ENCODE assay signal across 8 cellular contexts in the genomic region with DNA sequence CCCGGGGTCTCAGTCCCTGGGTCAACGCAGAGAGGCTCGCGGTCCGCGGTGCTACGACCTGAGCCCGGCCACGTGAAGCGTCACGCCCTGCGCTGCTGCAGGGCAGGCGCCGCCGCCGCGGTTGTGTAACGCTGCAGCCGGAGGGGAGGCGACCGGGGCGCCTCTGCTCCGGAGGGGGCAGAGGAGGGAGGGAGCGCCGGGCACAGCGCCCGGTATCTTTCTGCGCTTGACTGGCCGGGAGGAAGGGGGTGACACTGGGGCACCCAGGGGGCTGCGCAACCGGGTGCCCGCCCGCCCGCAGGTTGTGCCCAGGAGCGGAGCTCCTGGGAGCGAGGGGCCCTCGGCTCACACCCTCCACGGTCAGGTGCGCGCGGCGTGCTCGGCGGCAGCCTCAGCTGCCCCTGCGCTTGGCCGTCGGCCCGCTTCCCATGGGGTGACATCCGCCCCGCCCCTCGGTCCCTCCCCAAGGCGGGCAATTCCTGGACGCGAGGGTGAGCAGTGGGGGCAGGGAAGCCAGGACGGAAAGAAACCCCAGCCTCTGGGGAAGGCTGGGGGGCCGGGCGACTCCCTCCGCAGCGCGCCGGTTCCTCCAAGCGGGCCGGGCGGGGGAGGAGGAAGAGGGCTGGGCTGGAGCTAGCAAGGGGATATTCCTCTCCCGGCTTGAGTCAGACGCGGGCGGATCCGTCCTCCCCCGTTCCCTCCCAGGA. TPM values are rescaled to one million over a fixed set of nuclear protein-coding genes. Genes with fewer than 3 reads are reported as not detected.
A peak's percentile ranks its signal among the peaks of the same experiment; 100 is the strongest.
DNase-seq lines count a peak whose midpoint lies in the region; ATAC-seq and TF ChIP-seq lines count a peak whose summit lies in the region.

No MANE protein-coding gene starts in this region.

- H3K36me3 ChIP-seq in duodenal mucosa (ENCODE audit: control insufficient read depth in 1 of 2, insufficient read depth in 2 of 2, low read length in 2 of 2) (peaks cover 18 to 21% of the 10 kb centered on the region in 2 donors), lower lobe of right lung (peaks cover 12% of the 10 kb centered on the region)

- DNase-seq in AML-193 (lab: John Stamatoyannopoulos, UW) (peak; percentile 97 to 98), NCI-H510A (lab: John Stamatoyannopoulos, UW) (peak; percentile 51), lower lobe of right lung (peak; percentile 99)
- peak; percentile 44 to 87 for DNase-seq in activated CD4-positive, alpha-beta T cell treated with anti-CD3 and anti-CD28 coated beads, Interleukin-2, amount 50 U/mL, for 4 hours
- peak in 2 of 3 donors; percentile 31 to 36 for DNase-seq in stimulated activated CD4-positive, alpha-beta T cell treated with anti-CD3 and anti-CD28 coated beads, TNF-alpha, amount 100 ng/mL, for 1 hour (ENCODE audit: low read depth in 3 of 3, low spot score in 1 of 3)

- no peaks in the 10 kb centered on the region for H3K9me3 ChIP-seq in duodenal mucosa (ENCODE audit: control insufficient read depth in 1 of 2, low read length in 2 of 2)
- H3K9me3 ChIP-seq in lower lobe of right lung, result no peaks in the 10 kb centered on the region

- TF ChIP-seq CTCF in lower lobe of right lung (IDR thresholded peaks at IDR 0.05), result no peak

- H3K4me1 ChIP-seq in duodenal mucosa (ENCODE audit: control insufficient read depth in 1 of 2, insufficient read depth in 2 of 2, low read length in 2 of 2) (peaks cover 35 to 36% of the 10 kb centered on the region in 2 donors), lower lobe of right lung (peaks cover 39% of the 10 kb centered on the region)

- H3K27ac ChIP-seq in duodenal mucosa (ENCODE audit: low read depth, low read length) (peak overlapping the region; percentile 99), lower lobe of right lung (peak overlapping the region; percentile 99)

- H3K9ac ChIP-seq in duodenal mucosa (ENCODE audit: low read depth in 1 of 2, low read length in 2 of 2), result peak overlapping the region; percentile 92 to 100

- ATAC-seq in GM18873 (IDR thresholded peaks at IDR 0.05; ENCODE audit: low FRiP score, unreplicated experiment) (peak; percentile 32), HG03135 (IDR thresholded peaks at IDR 0.05; ENCODE audit: unreplicated experiment) (peak; percentile 46), lower lobe of right lung (peak; percentile 80 to 88)

- intact Hi-C loops in lower lobe of right lung (cut with DNase I), result no loop called here

- H3K4me3 ChIP-seq in duodenal mucosa (ENCODE audit: low read depth in 1 of 2, low read length in 2 of 2) (peak overlapping the region; percentile 71 to 79), lower lobe of right lung (peak overlapping the region; percentile 94)

- H3K27me3 ChIP-seq in duodenal mucosa (ENCODE audit: control insufficient read depth in 1 of 2, insufficient read depth in 2 of 2, low read length in 2 of 2), result no peaks in the 10 kb centered on the region
- no peaks in the 10 kb centered on the region for H3K27me3 ChIP-seq in lower lobe of right lung (ENCODE audit: low read depth)

RNA-seq across cellular contexts. Expression of a gene that starts 0.8 kb away (rescaled TPM):
- total RNA-seq in lower lobe of right lung, result 84.8 TPM

Comparison
In these comparisons a context has a peak if more than half of its experiments do, and no peak if none do; other contexts are left out.
1. Peak in every context shown above with its lines: DNase-seq, ATAC-seq, H3K4me3 ChIP-seq and H3K27ac ChIP-seq.
2. DNase-seq: peak in every context shown above with its lines; median percentile 99 in lower lobe of right lung; 98 in AML-193; 66 in activated CD4-positive, alpha-beta T cell treated with anti-CD3 and anti-CD28 coated beads, Interleukin-2, amount 50 U/mL, for 4 hours; 51 in NCI-H510A; 34 in stimulated activated CD4-positive, alpha-beta T cell treated with anti-CD3 and anti-CD28 coated beads, TNF-alpha, amount 100 ng/mL, for 1 hour.
3. ATAC-seq: peak in every context shown above with its lines; median percentile 84 in lower lobe of right lung; 46 in HG03135; 32 in GM18873.